In genomic region chr13:103883152-103883551, GRCh38 we compare ENCODE assay signal across 8 cellular contexts.
DNase-seq lines count a peak whose midpoint lies in the region; ATAC-seq and TF ChIP-seq lines count a peak whose summit lies in the region.

No MANE protein-coding gene starts in this region.

- H3K36me3 ChIP-seq in WERI-Rb-1 (no peaks in the 10 kb centered on the region), trophoblast cell (ENCODE audit: control insufficient read depth in 1 of 2, insufficient read depth in 2 of 2, low read length in 2 of 2) (no peaks in the 10 kb centered on the region)

- peak; percentile 87 for TF ChIP-seq CTCF in WERI-Rb-1 (IDR thresholded peaks at IDR 0.05; ENCODE audit: low read depth, low read length)

- H2BK5ac ChIP-seq in trophoblast cell (ENCODE audit: low read depth, low read length, poor library complexity), result no peak overlapping the region

- DNase-seq in ELF-1 (ENCODE audit: low read depth, low spot score) (peak; percentile 65), NCI-H146 (lab: John Stamatoyannopoulos, UW) (peak; percentile 86), WERI-Rb-1 (peak; percentile 90), cardiac septum (ENCODE audit: low spot score) (peak; percentile 81), trophoblast cell (peak; percentile 74 to 88), NCI-H2029 (lab: John Stamatoyannopoulos, UW) (no peak)

- no peak overlapping the region for H3K9ac ChIP-seq in trophoblast cell (ENCODE audit: low read length)

- no peaks in the 10 kb centered on the region for H3K79me2 ChIP-seq in trophoblast cell (ENCODE audit: control insufficient read depth, insufficient read depth, low read length, poor library complexity)

- H2AK5ac ChIP-seq in trophoblast cell (ENCODE audit: low read length), result no peak overlapping the region

- H2AFZ ChIP-seq in trophoblast cell (ENCODE audit: insufficient read depth, low read length, poor library complexity), result no peak overlapping the region

- H3K4me2 ChIP-seq in trophoblast cell (ENCODE audit: low read length), result no peak overlapping the region

- no peak overlapping the region for H2BK120ac ChIP-seq in trophoblast cell (ENCODE audit: insufficient read depth, low read length, poor library complexity)

- no peak overlapping the region for H2BK12ac ChIP-seq in trophoblast cell (ENCODE audit: low read length)

- no peak overlapping the region for H4K91ac ChIP-seq in trophoblast cell (ENCODE audit: low read depth, low read length)

- no peak overlapping the region for H4K12ac ChIP-seq in trophoblast cell (ENCODE audit: low read depth, low read length)

- no peak overlapping the region for H3K4ac ChIP-seq in trophoblast cell (ENCODE audit: low read depth, low read length)

- H3K23ac ChIP-seq in trophoblast cell (ENCODE audit: low read length), result no peak overlapping the region

- H3K14ac ChIP-seq in trophoblast cell (ENCODE audit: low read length), result no peak overlapping the region

- no peak overlapping the region for H4K8ac ChIP-seq in trophoblast cell (ENCODE audit: low read depth, low read length)

- H3K27ac ChIP-seq in WERI-Rb-1 (no peak overlapping the region), trophoblast cell (ENCODE audit: low read depth, low read length) (no peak overlapping the region)

- no CpG with 5 or more reads among the region's 8 CpGs for WGBS in trophoblast cell (ENCODE audit: extremely low coverage, insufficient coverage, insufficient read length)

- no peaks in the 10 kb centered on the region for H3K79me1 ChIP-seq in trophoblast cell (ENCODE audit: low read length)

- H3K18ac ChIP-seq in trophoblast cell (ENCODE audit: low read length), result no peak overlapping the region

- H3K4me3 ChIP-seq in WERI-Rb-1 (ENCODE audit: low read depth, low read length) (no peak overlapping the region), trophoblast cell (ENCODE audit: low read depth, low read length) (no peak overlapping the region)

- intact Hi-C loops in cardiac septum (cut with DNase I), result no loop called here

- ATAC-seq in HG03196 (IDR thresholded peaks at IDR 0.05; ENCODE audit: unreplicated experiment) (no peak), GM19395 (IDR thresholded peaks at IDR 0.05; ENCODE audit: unreplicated experiment) (no peak)

- H3K27me3 ChIP-seq in WERI-Rb-1 (ENCODE audit: insufficient read depth, low read depth, severe bottlenecking), result no peaks in the 10 kb centered on the region
- no peaks in the 10 kb centered on the region for H3K27me3 ChIP-seq in trophoblast cell (ENCODE audit: insufficient read depth, low read length)

- H3K9me3 ChIP-seq in WERI-Rb-1 (ENCODE audit: severe bottlenecking) (no peaks in the 10 kb centered on the region), trophoblast cell (ENCODE audit: insufficient read depth, low read depth, low read length) (no peaks in the 10 kb centered on the region)

- no peaks in the 10 kb centered on the region for H3K4me1 ChIP-seq in trophoblast cell (ENCODE audit: control insufficient read depth in 1 of 2, insufficient read depth in 2 of 2, low read length in 2 of 2)
